ENCODE assay signal across 18 cellular contexts in genomic region chr7:12567015-12567414, GRCh38. TPM values are rescaled to one million over a fixed set of nuclear protein-coding genes. Genes with fewer than 3 reads are reported as not detected.
DNase-seq lines count a peak whose midpoint lies in the region; ATAC-seq and TF ChIP-seq lines count a peak whose summit lies in the region.
"Had no signal": no experiment of that assay in that cellular context is flagged by ENCODE, and none has a peak within 500 bp of the region (broad histone marks: within the 10 kb centered on the region; RNA-seq: fewer than 3 reads in every experiment).

No MANE protein-coding gene starts in this region.

- in situ Hi-C loops in HAP-1 (cut with MboI; ENCODE audit: low sequenced_read_pairs): no loop called here

- H3K36me3 ChIP-seq in H7 (replicated peaks; ENCODE audit: control insufficient read depth, insufficient read depth, low read length) (no peaks in the 10 kb centered on the region), OCI-LY7 (ENCODE audit: insufficient read depth, low read length) (no peaks in the 10 kb centered on the region), HAP-1 (replicated peaks) (no peaks in the 10 kb centered on the region)

- no peaks in the 10 kb centered on the region for H3K9me3 ChIP-seq in OCI-LY7 (ENCODE audit: low read length)
- H3K9me3 ChIP-seq in HAP-1: no peaks in the 10 kb centered on the region

- BruUV-seq in OCI-LY7 (replicated peaks; lab: Mats Ljungman, UMichigan): no TSS peak

- H3K4me1 ChIP-seq in OCI-LY7 (ENCODE audit: insufficient read depth, low read length, poor library complexity, severe bottlenecking) (no peaks in the 10 kb centered on the region), HAP-1 (peaks cover 3% of the 10 kb centered on the region; the same call in 1 of the 2 replicates)
- H3K4me1 ChIP-seq: foreskin keratinocyte had no signal

- CTCF ChIA-PET in OCI-LY7 (lab: Charles Lee; ENCODE audit: unreplicated experiment): no interaction called here

- no peak overlapping the region for H3K4me2 ChIP-seq in OCI-LY7 (ENCODE audit: low read length)

- TF ChIP-seq CTCF in OCI-LY7 (conservative IDR thresholded peaks at IDR 0.05; ENCODE audit: low read length): no peak

- H3K9me2 ChIP-seq in OCI-LY7 (ENCODE audit: insufficient read depth, low read length): no peaks in the 10 kb centered on the region

- ATAC-seq in GM18519 (IDR thresholded peaks at IDR 0.05; ENCODE audit: low FRiP score, unreplicated experiment): peak; percentile 96
- peak; percentile 83 for ATAC-seq in GM19468 (IDR thresholded peaks at IDR 0.05; ENCODE audit: extremely low read depth, unreplicated experiment)
- peak; percentile 88 for ATAC-seq in HG02885 (IDR thresholded peaks at IDR 0.05; ENCODE audit: poor library complexity, unreplicated experiment)
- ATAC-seq in HG03565 (IDR thresholded peaks at IDR 0.05; ENCODE audit: unreplicated experiment): peak; percentile 91
- ATAC-seq: foreskin keratinocyte, left ventricle myocardium superior, SK-N-SH treated with all-trans-retinoic acid at 6 μM for 48 hours had no signal

- no peaks in the 10 kb centered on the region for H4K20me1 ChIP-seq in OCI-LY7 (ENCODE audit: insufficient read depth, low read length)

- H3K27me3 ChIP-seq in H7 (ENCODE audit: control insufficient read depth, insufficient read depth, low read length): peaks cover 31% of the 10 kb centered on the region
- H3K27me3 ChIP-seq in HAP-1 (ENCODE audit: low read depth): no peaks in the 10 kb centered on the region

- H3K79me2 ChIP-seq in OCI-LY7 (ENCODE audit: insufficient read depth, low read depth, low read length): no peaks in the 10 kb centered on the region

- DNase-seq in H7: no peak
- DNase-seq in OCI-LY7 (ENCODE audit: low spot score): no peak
- DNase-seq in HuH-7.5 (ENCODE audit: low spot score): no peak
- DNase-seq in HAP-1 (ENCODE audit: low spot score in 2 of 2): no peak
- DNase-seq: activated CD4-positive, alpha-beta T cell treated with anti-CD3 and anti-CD28 coated beads for 1 hour; activated naive CD4-positive, alpha-beta T cell treated with anti-CD3 and anti-CD28 coated beads, Interleukin-2, amount 10 ng/mL, durations not matched to agents 7 days and 5 days; cortex of kidney; foreskin keratinocyte; KBM-7; left ventricle myocardium superior; NCI-H524; stimulated activated CD4-positive, alpha-beta T cell treated with anti-CD3 and anti-CD28 coated beads, Interleukin-4, amount 100 ng/mL, for 24 hours had no signal

- no peak overlapping the region for H3K4me3 ChIP-seq in H7 (ENCODE audit: insufficient read depth, low read depth, low read length)
- no peak overlapping the region for H3K4me3 ChIP-seq in OCI-LY7 (ENCODE audit: low read depth, low read length, poor library complexity, severe bottlenecking)
- no peak overlapping the region for H3K4me3 ChIP-seq in HAP-1

- no peak overlapping the region for H2AFZ ChIP-seq in OCI-LY7 (ENCODE audit: low read length)

- POLR2A ChIA-PET in OCI-LY7 (lab: Charles Lee): interaction anchor here (0.8 to 0.9 kb wide), 2 partner anchors 16 to 1299 kb away, joined by 3 read pairs; no protein-coding TSS in a partner anchor

- no peak overlapping the region for H3K27ac ChIP-seq in OCI-LY7 (ENCODE audit: low read depth, low read length, poor library complexity, severe bottlenecking)
- H3K27ac ChIP-seq: foreskin keratinocyte had no signal

- intact Hi-C loops in OCI-LY7 (cut with micrococcal nuclease; ENCODE audit: unreplicated experiment): no loop called here

RNA-seq across cellular contexts. Expression of gene SCIN, which starts 3.5 kb away (rescaled TPM):
- not detected in 2 replicates for total RNA-seq in H7 (2014; rRNA removed; shearing (Covaris generic))
- total RNA-seq in OCI-LY7 (2014; rRNA removed; shearing (Covaris generic)): not detected in 2 replicates
- total RNA-seq in OCI-LY7 (2022): not detected in 2 replicates
- total RNA-seq: CD4-positive, CD25-positive, alpha-beta regulatory T cell had no signal
